In the genomic region with DNA sequence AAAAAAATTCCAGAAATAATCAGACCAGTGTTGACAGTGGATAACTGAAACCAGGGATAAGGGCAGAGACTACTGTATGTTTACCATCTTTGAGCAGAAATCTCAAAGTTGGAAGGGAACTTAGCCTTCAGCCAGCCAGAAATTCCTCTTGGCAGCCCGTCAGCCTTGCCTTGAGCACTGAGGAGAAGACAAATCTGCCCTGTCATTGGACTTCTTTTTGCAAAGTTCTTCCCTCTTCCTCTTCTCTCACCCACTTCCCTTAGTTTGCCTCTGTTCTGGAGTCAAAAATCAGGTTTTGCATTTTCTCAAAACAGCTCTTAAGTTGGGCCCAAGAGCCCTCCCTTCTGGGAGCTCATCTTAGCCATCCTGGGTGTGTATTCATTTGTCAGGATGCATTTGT, we compare ENCODE assay signal across 1 cellular context.
TF ChIP-seq lines count a peak whose summit lies in the region.

No MANE protein-coding gene starts in this region.

TF ChIP-seq in K562, 482 proteins besides CTCF, POLR2A, EP300 and RAD21:
- TF ChIP-seq C11orf30 (IDR thresholded peaks at IDR 0.05; ENCODE audit: low read depth), result 0 out of 2 replicates have a peak, but pooled peaks have one; percentile 22
- TF ChIP-seq FOXP1 (CRISPR knock-in tag; IDR thresholded peaks at IDR 0.05), result no peak
- peak; percentile 65 for TF ChIP-seq NFE2 (IDR thresholded peaks at IDR 0.05; ENCODE audit: low read depth)
- TF ChIP-seq SPI1 (IDR thresholded peaks at IDR 0.05; ENCODE audit: borderline replicate concordance, low read depth, low read length), result 0 out of 2 replicates have a peak, but pooled peaks have one; percentile 46
- no peak for TF ChIP-seq MCM3 (IDR thresholded peaks at IDR 0.05)
- TF ChIP-seq, protein P1, sequence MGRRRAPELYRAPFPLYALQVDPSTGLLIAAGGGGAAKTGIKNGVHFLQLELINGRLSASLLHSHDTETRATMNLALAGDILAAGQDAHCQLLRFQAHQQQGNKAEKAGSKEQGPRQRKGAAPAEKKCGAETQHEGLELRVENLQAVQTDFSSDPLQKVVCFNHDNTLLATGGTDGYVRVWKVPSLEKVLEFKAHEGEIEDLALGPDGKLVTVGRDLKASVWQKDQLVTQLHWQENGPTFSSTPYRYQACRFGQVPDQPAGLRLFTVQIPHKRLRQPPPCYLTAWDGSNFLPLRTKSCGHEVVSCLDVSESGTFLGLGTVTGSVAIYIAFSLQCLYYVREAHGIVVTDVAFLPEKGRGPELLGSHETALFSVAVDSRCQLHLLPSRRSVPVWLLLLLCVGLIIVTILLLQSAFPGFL (CRISPR knock-in tag; IDR thresholded peaks at IDR 0.05), result no peak
- peak; percentile 4; the same call in 1 of the 2 replicates for TF ChIP-seq RBFOX2 (IDR thresholded peaks at IDR 0.05; ENCODE audit: low read depth, low read length)
